9 cellular contexts compared by ENCODE assay signal in the genomic region with DNA sequence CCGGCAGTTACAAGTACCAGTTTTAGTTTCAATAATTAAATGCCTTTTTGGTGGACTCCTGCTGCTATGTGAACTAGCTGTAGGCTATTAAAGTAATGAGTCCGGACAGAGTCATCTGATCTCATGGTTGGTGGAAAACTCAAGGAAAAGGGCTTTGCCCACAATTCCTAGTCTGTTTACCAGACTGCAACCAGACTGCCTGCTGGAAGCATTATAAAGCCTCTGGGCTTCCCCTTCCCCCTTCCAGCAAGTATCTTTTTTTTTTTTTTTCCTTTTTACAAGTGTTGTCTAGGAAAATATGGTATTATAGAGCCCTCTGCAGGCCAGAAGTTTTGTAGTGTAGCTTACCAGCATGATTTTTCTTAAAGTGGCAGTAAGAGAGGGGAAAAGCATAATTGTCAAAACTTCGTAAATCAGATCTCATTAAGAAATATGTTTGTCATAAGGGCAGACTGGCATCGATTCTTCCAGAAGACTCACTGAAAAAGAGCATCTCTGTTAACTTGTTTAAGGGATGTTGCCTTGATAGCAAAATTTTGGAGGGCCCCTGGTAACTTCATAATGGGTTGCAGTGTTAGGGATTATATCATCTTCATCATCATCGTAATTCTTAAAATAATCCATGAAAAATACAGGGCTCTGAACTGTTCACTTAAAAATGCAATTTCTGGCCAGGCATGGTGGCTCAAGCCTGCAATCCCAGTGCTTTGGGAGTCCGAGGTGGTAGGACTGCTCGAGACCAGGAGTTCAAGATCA.
A peak's percentile ranks its signal among the peaks of the same experiment; 100 is the strongest.
DNase-seq lines count a peak whose midpoint lies in the region; ATAC-seq and TF ChIP-seq lines count a peak whose summit lies in the region.
"Had no signal": no experiment of that assay in that cellular context is flagged by ENCODE, and none has a peak within 500 bp of the region (broad histone marks: within the 10 kb centered on the region; RNA-seq: fewer than 3 reads in every experiment).

No MANE protein-coding gene starts in this region.

- no peaks in the 10 kb centered on the region for H3K27me3 Mint-ChIP-seq in activated naive CD8-positive, alpha-beta T cell treated with anti-CD3 and anti-CD28 coated beads, Interleukin-2, amount 10 ng/mL, durations not matched to agents 7 days and 5 days
- H3K27me3 Mint-ChIP-seq in activated naive CD8-positive, alpha-beta T cell treated with anti-CD3 and anti-CD28 coated beads, Interleukin-2, amount 50 U/mL, for 24 hours: no peaks in the 10 kb centered on the region

- no peaks in the 10 kb centered on the region for H3K9me3 ChIP-seq in ascending aorta

- no peak overlapping the region for H3K27ac Mint-ChIP-seq in activated naive CD8-positive, alpha-beta T cell treated with anti-CD3 and anti-CD28 coated beads, Interleukin-2, amount 10 ng/mL, durations not matched to agents 7 days and 5 days
- H3K27ac Mint-ChIP-seq in activated naive CD8-positive, alpha-beta T cell treated with anti-CD3 and anti-CD28 coated beads, Interleukin-2, amount 50 U/mL, for 24 hours: no peak overlapping the region
- H3K27ac Mint-ChIP-seq in stimulated activated effector memory CD8-positive, alpha-beta T cell treated with anti-CD3 and anti-CD28 coated beads, Interleukin-12 subunit alpha, Interleukin-12 subunit beta, amount 100 ng/mL, for 72 hours: no peak overlapping the region

- no peak overlapping the region for H3K27ac ChIP-seq in ascending aorta
- H3K27ac ChIP-seq: epithelial cell of prostate had no signal

- no peak for DNase-seq in activated naive CD8-positive, alpha-beta T cell treated with anti-CD3 and anti-CD28 coated beads, Interleukin-2, amount 10 ng/mL, durations not matched to agents 7 days and 5 days
- DNase-seq in activated naive CD8-positive, alpha-beta T cell treated with anti-CD3 and anti-CD28 coated beads, Interleukin-2, amount 50 U/mL, for 24 hours: no peak
- peak; percentile 13 for DNase-seq in HPDE6-E6E7 (ENCODE audit: extremely low spot score)
- peak; percentile 62 for DNase-seq in NCI-H524 treated with DMSO at 0.1 percent for 48 hours (lab: John Stamatoyannopoulos, UW)
- no peak for DNase-seq in ascending aorta (ENCODE audit: low spot score in 2 of 2)
- peak; percentile 51 for DNase-seq in iPS-NIHi11 (ENCODE audit: low spot score)
- no peak for DNase-seq in stimulated activated effector memory CD8-positive, alpha-beta T cell treated with anti-CD3 and anti-CD28 coated beads, Interleukin-12 subunit alpha, Interleukin-12 subunit beta, amount 100 ng/mL, for 72 hours (ENCODE audit: low spot score in 2 of 2)

- no peaks in the 10 kb centered on the region for H3K36me3 Mint-ChIP-seq in activated naive CD8-positive, alpha-beta T cell treated with anti-CD3 and anti-CD28 coated beads, Interleukin-2, amount 10 ng/mL, durations not matched to agents 7 days and 5 days
- no peaks in the 10 kb centered on the region for H3K36me3 Mint-ChIP-seq in activated naive CD8-positive, alpha-beta T cell treated with anti-CD3 and anti-CD28 coated beads, Interleukin-2, amount 50 U/mL, for 24 hours (ENCODE audit: low read depth)
- no peaks in the 10 kb centered on the region for H3K36me3 Mint-ChIP-seq in stimulated activated effector memory CD8-positive, alpha-beta T cell treated with anti-CD3 and anti-CD28 coated beads, Interleukin-12 subunit alpha, Interleukin-12 subunit beta, amount 100 ng/mL, for 72 hours

- no peak overlapping the region for H3K4me3 Mint-ChIP-seq in activated naive CD8-positive, alpha-beta T cell treated with anti-CD3 and anti-CD28 coated beads, Interleukin-2, amount 10 ng/mL, durations not matched to agents 7 days and 5 days
- H3K4me3 Mint-ChIP-seq in activated naive CD8-positive, alpha-beta T cell treated with anti-CD3 and anti-CD28 coated beads, Interleukin-2, amount 50 U/mL, for 24 hours: no peak overlapping the region
- H3K4me3 Mint-ChIP-seq in stimulated activated effector memory CD8-positive, alpha-beta T cell treated with anti-CD3 and anti-CD28 coated beads, Interleukin-12 subunit alpha, Interleukin-12 subunit beta, amount 100 ng/mL, for 72 hours: no peak overlapping the region

- no peaks in the 10 kb centered on the region for H3K36me3 ChIP-seq in ascending aorta

- peak in 2 of 3 experiments; percentile 11 to 49 for TF ChIP-seq CTCF in ascending aorta (IDR thresholded peaks at IDR 0.05)

- H3K9me3 Mint-ChIP-seq in activated naive CD8-positive, alpha-beta T cell treated with anti-CD3 and anti-CD28 coated beads, Interleukin-2, amount 10 ng/mL, durations not matched to agents 7 days and 5 days: no peaks in the 10 kb centered on the region
- no peaks in the 10 kb centered on the region for H3K9me3 Mint-ChIP-seq in activated naive CD8-positive, alpha-beta T cell treated with anti-CD3 and anti-CD28 coated beads, Interleukin-2, amount 50 U/mL, for 24 hours
- H3K9me3 Mint-ChIP-seq in stimulated activated effector memory CD8-positive, alpha-beta T cell treated with anti-CD3 and anti-CD28 coated beads, Interleukin-12 subunit alpha, Interleukin-12 subunit beta, amount 100 ng/mL, for 72 hours: no peaks in the 10 kb centered on the region

- H3K27me3 ChIP-seq in ascending aorta: no peaks in the 10 kb centered on the region

- no peak overlapping the region for H3K4me3 ChIP-seq in ascending aorta

- intact Hi-C loops in ascending aorta (cut with DNase I): loop anchor here (5.0 kb wide), 1 partner anchor 724 kb away; no protein-coding TSS in a partner anchor

- POLR2A ChIA-PET in activated naive CD8-positive, alpha-beta T cell treated with anti-CD3 and anti-CD28 coated beads, Interleukin-2, amount 10 ng/mL, durations not matched to agents 7 days and 5 days (lab: Charles Lee): interaction anchor here (0.7 kb wide), 1 partner anchor 182 kb away, joined by 3 read pairs; no protein-coding TSS in a partner anchor

- ATAC-seq in activated naive CD8-positive, alpha-beta T cell treated with anti-CD3 and anti-CD28 coated beads, Interleukin-2, amount 10 ng/mL, durations not matched to agents 7 days and 5 days (ENCODE audit: low read depth): peak; percentile 26
- ATAC-seq in activated naive CD8-positive, alpha-beta T cell treated with anti-CD3 and anti-CD28 coated beads, Interleukin-2, amount 50 U/mL, for 24 hours: no peak
- peak; percentile 44 for ATAC-seq in stimulated activated effector memory CD8-positive, alpha-beta T cell treated with anti-CD3 and anti-CD28 coated beads, Interleukin-12 subunit alpha, Interleukin-12 subunit beta, amount 100 ng/mL, for 72 hours
- ATAC-seq in GM21447 (IDR thresholded peaks at IDR 0.05; ENCODE audit: unreplicated experiment): no peak

- peaks cover 0 to 4% of the 10 kb centered on the region in 2 donors for H3K4me1 ChIP-seq in ascending aorta

- H3K4me1 Mint-ChIP-seq in activated naive CD8-positive, alpha-beta T cell treated with anti-CD3 and anti-CD28 coated beads, Interleukin-2, amount 10 ng/mL, durations not matched to agents 7 days and 5 days: peaks cover 3% of the 10 kb centered on the region
- H3K4me1 Mint-ChIP-seq in activated naive CD8-positive, alpha-beta T cell treated with anti-CD3 and anti-CD28 coated beads, Interleukin-2, amount 50 U/mL, for 24 hours: peaks cover 4% of the 10 kb centered on the region
- peaks cover 8% of the 10 kb centered on the region for H3K4me1 Mint-ChIP-seq in stimulated activated effector memory CD8-positive, alpha-beta T cell treated with anti-CD3 and anti-CD28 coated beads, Interleukin-12 subunit alpha, Interleukin-12 subunit beta, amount 100 ng/mL, for 72 hours

Comparison
In these comparisons a context has a peak if more than half of its experiments do, and no peak if none do; other contexts are left out.
1. ATAC-seq: peak in activated naive CD8-positive, alpha-beta T cell treated with anti-CD3 and anti-CD28 coated beads, Interleukin-2, amount 10 ng/mL, durations not matched to agents 7 days and 5 days (single experiment) and stimulated activated effector memory CD8-positive, alpha-beta T cell treated with anti-CD3 and anti-CD28 coated beads, Interleukin-12 subunit alpha, Interleukin-12 subunit beta, amount 100 ng/mL, for 72 hours (single experiment); none in activated naive CD8-positive, alpha-beta T cell treated with anti-CD3 and anti-CD28 coated beads, Interleukin-2, amount 50 U/mL, for 24 hours (single experiment) and GM21447 (single experiment).
2. DNase-seq: peak in HPDE6-E6E7 (single experiment), NCI-H524 treated with DMSO at 0.1 percent for 48 hours (single experiment) and iPS-NIHi11 (single experiment); none in activated naive CD8-positive, alpha-beta T cell treated with anti-CD3 and anti-CD28 coated beads, Interleukin-2, amount 10 ng/mL, durations not matched to agents 7 days and 5 days (single experiment), activated naive CD8-positive, alpha-beta T cell treated with anti-CD3 and anti-CD28 coated beads, Interleukin-2, amount 50 U/mL, for 24 hours (single experiment), ascending aorta (0 of 2) and stimulated activated effector memory CD8-positive, alpha-beta T cell treated with anti-CD3 and anti-CD28 coated beads, Interleukin-12 subunit alpha, Interleukin-12 subunit beta, amount 100 ng/mL, for 72 hours (0 of 2).